14 cellular contexts compared by ENCODE assay signal in the genomic region with DNA sequence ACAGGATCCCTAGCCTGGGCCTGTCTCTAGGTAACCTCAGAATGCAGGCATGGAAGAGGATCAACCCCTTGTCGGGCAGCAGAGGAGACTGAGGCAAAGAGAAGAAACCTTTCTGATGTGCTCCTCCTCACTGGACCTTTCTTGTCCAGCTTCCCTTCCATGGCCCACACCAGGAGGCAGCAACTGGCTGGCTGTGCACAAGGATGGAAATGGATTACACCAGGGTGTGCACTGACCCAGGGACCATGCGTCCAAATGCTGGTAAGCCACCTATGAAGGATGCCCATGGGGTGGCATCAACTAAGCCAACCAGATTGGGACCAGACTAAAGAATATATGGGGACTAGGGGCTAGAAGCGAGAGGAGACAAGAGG.
DNase-seq lines count a peak whose midpoint lies in the region; FAIRE-seq and TF ChIP-seq lines count a peak whose summit lies in the region.
"Had no signal": no experiment of that assay in that cellular context is flagged by ENCODE, and none has a peak within 500 bp of the region (broad histone marks: within the 10 kb centered on the region; RNA-seq: fewer than 3 reads in every experiment).

No MANE protein-coding gene starts in this region.

- H3K36me3 ChIP-seq in MM.1S (replicated peaks; ENCODE audit: insufficient read depth, low read length) (no peaks in the 10 kb centered on the region), liver (ENCODE audit: control insufficient read depth in 4 of 4, insufficient read depth in 3 of 4, low read depth in 1 of 4, low read length in 3 of 4) (no peaks in the 10 kb centered on the region), spleen (no peaks in the 10 kb centered on the region)
- H3K36me3 ChIP-seq in CD4-positive, alpha-beta memory T cell (ENCODE audit: insufficient read depth, low read length): no peaks in the 10 kb centered on the region
- H3K36me3 ChIP-seq: BLaER1 had no signal

- POLR2A ChIA-PET in CD4-positive, alpha-beta memory T cell (lab: Charles Lee; ENCODE audit: partially characterized antibody): no interaction called here

- H3K27me3 ChIP-seq in MM.1S (replicated peaks; ENCODE audit: insufficient read depth, low read length) (no peaks in the 10 kb centered on the region), liver (ENCODE audit: control insufficient read depth in 4 of 4, insufficient read depth in 4 of 4, low read length in 3 of 4) (no peaks in the 10 kb centered on the region), spleen (replicated peaks in 1 of 7) (no peaks in the 10 kb centered on the region)
- H3K27me3 ChIP-seq in CD4-positive, alpha-beta memory T cell (ENCODE audit: insufficient read depth, low read length): no peaks in the 10 kb centered on the region
- H3K27me3 ChIP-seq: BLaER1 had no signal

- no peak overlapping the region for H3K4me3 ChIP-seq in MM.1S (ENCODE audit: low read length)
- H3K4me3 ChIP-seq in liver (ENCODE audit: low read depth in 1 of 3, low read length in 3 of 3): no peak overlapping the region
- no peak overlapping the region for H3K4me3 ChIP-seq in spleen
- H3K4me3 ChIP-seq in CD4-positive, alpha-beta memory T cell (ENCODE audit: low read length in 2 of 2): no peak overlapping the region
- H3K4me3 ChIP-seq: BLaER1, GM12878 had no signal

- WGBS in liver: 74% methylated on average over 3 of the region's 3 CpGs
- WGBS in spleen, 5 donors: 63 to 87% (median 77%) methylated on average over 3 of the region's 3 CpGs

- H3K4me3 Mint-ChIP-seq in CD4-positive, alpha-beta memory T cell: no peak overlapping the region
- H3K4me3 Mint-ChIP-seq: T-cell had no signal

- H3K9ac ChIP-seq in MM.1S (ENCODE audit: low read length) (no peak overlapping the region), liver (ENCODE audit: low read depth in 1 of 2, low read length in 2 of 2) (no peak overlapping the region)
- H3K9ac ChIP-seq: BLaER1, KMS-11 had no signal

- DNase-seq in MM.1S (no peak), spleen (peak; percentile 55), RCC 7860 (ENCODE audit: low spot score) (no peak), middle frontal gyrus (ENCODE audit: extremely low spot score, low spot score) (no peak)
- DNase-seq in CD4-positive, alpha-beta memory T cell: no peak
- DNase-seq: NCI-H1694 treated with DMSO at 0.1 percent for 48 hours, NCI-H446 had no signal

- H3K27ac ChIP-seq in MM.1S (ENCODE audit: low read length): no peak overlapping the region
- H3K27ac ChIP-seq in VCaP: peak overlapping the region; percentile 29; the same call in 1 of the 2 replicates
- H3K27ac ChIP-seq in liver (ENCODE audit: low read depth in 1 of 2, low read length in 2 of 2): peak overlapping the region; percentile 18 to 73
- no peak overlapping the region for H3K27ac ChIP-seq in spleen
- no peak overlapping the region for H3K27ac ChIP-seq in CD4-positive, alpha-beta memory T cell (ENCODE audit: low read depth, low read length)
- H3K27ac ChIP-seq: BLaER1, KMS-11 had no signal

- no peak for TF ChIP-seq POLR2A in spleen (IDR thresholded peaks at IDR 0.05)

- CTCF ChIA-PET in CD4-positive, alpha-beta memory T cell (lab: Charles Lee; ENCODE audit: partially characterized antibody): interaction anchor here (1.0 to 4.9 kb wide), 3 partner anchors 97 to 172 kb away, joined by 3 to 19 read pairs (median 3); no protein-coding TSS in a partner anchor

- peaks cover 11% of the 10 kb centered on the region; the same call in 1 of the 2 replicates for H3K4me1 ChIP-seq in MM.1S (ENCODE audit: low read length)
- H3K4me1 ChIP-seq in liver (ENCODE audit: control insufficient read depth in 4 of 4, insufficient read depth in 4 of 4, low read length in 3 of 4): peaks cover 2 to 12% (median 7%) of the 10 kb centered on the region in 4 donors
- H3K4me1 ChIP-seq in spleen: peaks cover 0 to 9% (median 0%) of the 10 kb centered on the region in 6 donors
- H3K4me1 ChIP-seq in CD4-positive, alpha-beta memory T cell (ENCODE audit: insufficient read depth, low read length): no peaks in the 10 kb centered on the region

- H3K4me2 ChIP-seq in MM.1S (ENCODE audit: low read depth, low read length): no peak overlapping the region
- H3K4me2 ChIP-seq: BLaER1, KMS-11 had no signal

- H4K20me1 ChIP-seq in MM.1S (ENCODE audit: insufficient read depth, low read length): no peaks in the 10 kb centered on the region
- H4K20me1 ChIP-seq: BLaER1 had no signal

- peak overlapping the region; percentile 61 for H2AFZ ChIP-seq in MM.1S (ENCODE audit: low read length)

- H3K4me1 Mint-ChIP-seq in CD4-positive, alpha-beta memory T cell: no peaks in the 10 kb centered on the region
- H3K4me1 Mint-ChIP-seq: T-cell had no signal

- H3K27ac Mint-ChIP-seq in CD4-positive, alpha-beta memory T cell: no peak overlapping the region
- H3K27ac Mint-ChIP-seq: T-cell had no signal

- no peak for TF ChIP-seq RAD21 in liver (IDR thresholded peaks at IDR 0.05)

- no peaks in the 10 kb centered on the region for H3K36me3 Mint-ChIP-seq in CD4-positive, alpha-beta memory T cell
- H3K36me3 Mint-ChIP-seq: T-cell had no signal

- H3K9me3 Mint-ChIP-seq in CD4-positive, alpha-beta memory T cell: peaks cover 0 to 5% (median 3%) of the 10 kb centered on the region in 8 donors
- H3K9me3 Mint-ChIP-seq: T-cell had no signal

- no peaks in the 10 kb centered on the region for H3F3A ChIP-seq in MM.1S (ENCODE audit: insufficient read depth, low read length)

- H3K79me2 ChIP-seq in MM.1S (ENCODE audit: low read length): no peaks in the 10 kb centered on the region

- TF ChIP-seq CTCF in MM.1S (IDR thresholded peaks at IDR 0.05; ENCODE audit: low read length): no peak
- no peak for TF ChIP-seq CTCF in VCaP (conservative IDR thresholded peaks at IDR 0.05)
- TF ChIP-seq CTCF in liver (IDR thresholded peaks at IDR 0.05; ENCODE audit: low read depth, low read length, missing input control): no peak
- no peak for TF ChIP-seq CTCF in spleen (IDR thresholded peaks at IDR 0.05 in 8 of 11, conservative IDR thresholded peaks at IDR 0.05 in 3 of 11)

- H3K9me3 ChIP-seq in MM.1S (replicated peaks; ENCODE audit: insufficient read depth, low read length): no peaks in the 10 kb centered on the region
- no peaks in the 10 kb centered on the region for H3K9me3 ChIP-seq in liver (ENCODE audit: control insufficient read depth in 4 of 4, low read length in 3 of 4)
- peaks cover 0 to 12% (median 2%) of the 10 kb centered on the region in 8 donors for H3K9me3 ChIP-seq in spleen
- H3K9me3 ChIP-seq in CD4-positive, alpha-beta memory T cell (ENCODE audit: control insufficient read depth in 1 of 2, low read length in 2 of 2): no peaks in the 10 kb centered on the region

- no peaks in the 10 kb centered on the region for H3K27me3 Mint-ChIP-seq in CD4-positive, alpha-beta memory T cell
- H3K27me3 Mint-ChIP-seq: T-cell had no signal

- FAIRE-seq in RCC 7860 (lab: Jason Lieb, UNC): no peak
- FAIRE-seq: GM19239 had no signal

- intact Hi-C loops in spleen (cut with DNase I; ENCODE audit: low total_unique reads): no loop called here
- intact Hi-C loops in CD4-positive, alpha-beta memory T cell (cut with micrococcal nuclease): loop anchor here (5.0 kb wide), 1 partner anchor 175 kb away; no protein-coding TSS in a partner anchor

- H3K9me2 ChIP-seq in MM.1S (replicated peaks; ENCODE audit: insufficient read depth, low read length): no peaks in the 10 kb centered on the region

TF ChIP-seq in liver, 16 proteins besides CTCF, POLR2A, EP300 and RAD21 (continues in another document):
- TF ChIP-seq, protein P1, sequence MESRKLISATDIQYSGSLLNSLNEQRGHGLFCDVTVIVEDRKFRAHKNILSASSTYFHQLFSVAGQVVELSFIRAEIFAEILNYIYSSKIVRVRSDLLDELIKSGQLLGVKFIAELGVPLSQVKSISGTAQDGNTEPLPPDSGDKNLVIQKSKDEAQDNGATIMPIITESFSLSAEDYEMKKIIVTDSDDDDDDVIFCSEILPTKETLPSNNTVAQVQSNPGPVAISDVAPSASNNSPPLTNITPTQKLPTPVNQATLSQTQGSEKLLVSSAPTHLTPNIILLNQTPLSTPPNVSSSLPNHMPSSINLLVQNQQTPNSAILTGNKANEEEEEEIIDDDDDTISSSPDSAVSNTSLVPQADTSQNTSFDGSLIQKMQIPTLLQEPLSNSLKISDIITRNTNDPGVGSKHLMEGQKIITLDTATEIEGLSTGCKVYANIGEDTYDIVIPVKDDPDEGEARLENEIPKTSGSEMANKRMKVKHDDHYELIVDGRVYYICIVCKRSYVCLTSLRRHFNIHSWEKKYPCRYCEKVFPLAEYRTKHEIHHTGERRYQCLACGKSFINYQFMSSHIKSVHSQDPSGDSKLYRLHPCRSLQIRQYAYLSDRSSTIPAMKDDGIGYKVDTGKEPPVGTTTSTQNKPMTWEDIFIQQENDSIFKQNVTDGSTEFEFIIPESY (IDR thresholded peaks at IDR 0.05): no peak
- no peak for TF ChIP-seq EGR1 (IDR thresholded peaks at IDR 0.05; ENCODE audit: low read depth in 2 of 2)
- TF ChIP-seq, protein P2, sequence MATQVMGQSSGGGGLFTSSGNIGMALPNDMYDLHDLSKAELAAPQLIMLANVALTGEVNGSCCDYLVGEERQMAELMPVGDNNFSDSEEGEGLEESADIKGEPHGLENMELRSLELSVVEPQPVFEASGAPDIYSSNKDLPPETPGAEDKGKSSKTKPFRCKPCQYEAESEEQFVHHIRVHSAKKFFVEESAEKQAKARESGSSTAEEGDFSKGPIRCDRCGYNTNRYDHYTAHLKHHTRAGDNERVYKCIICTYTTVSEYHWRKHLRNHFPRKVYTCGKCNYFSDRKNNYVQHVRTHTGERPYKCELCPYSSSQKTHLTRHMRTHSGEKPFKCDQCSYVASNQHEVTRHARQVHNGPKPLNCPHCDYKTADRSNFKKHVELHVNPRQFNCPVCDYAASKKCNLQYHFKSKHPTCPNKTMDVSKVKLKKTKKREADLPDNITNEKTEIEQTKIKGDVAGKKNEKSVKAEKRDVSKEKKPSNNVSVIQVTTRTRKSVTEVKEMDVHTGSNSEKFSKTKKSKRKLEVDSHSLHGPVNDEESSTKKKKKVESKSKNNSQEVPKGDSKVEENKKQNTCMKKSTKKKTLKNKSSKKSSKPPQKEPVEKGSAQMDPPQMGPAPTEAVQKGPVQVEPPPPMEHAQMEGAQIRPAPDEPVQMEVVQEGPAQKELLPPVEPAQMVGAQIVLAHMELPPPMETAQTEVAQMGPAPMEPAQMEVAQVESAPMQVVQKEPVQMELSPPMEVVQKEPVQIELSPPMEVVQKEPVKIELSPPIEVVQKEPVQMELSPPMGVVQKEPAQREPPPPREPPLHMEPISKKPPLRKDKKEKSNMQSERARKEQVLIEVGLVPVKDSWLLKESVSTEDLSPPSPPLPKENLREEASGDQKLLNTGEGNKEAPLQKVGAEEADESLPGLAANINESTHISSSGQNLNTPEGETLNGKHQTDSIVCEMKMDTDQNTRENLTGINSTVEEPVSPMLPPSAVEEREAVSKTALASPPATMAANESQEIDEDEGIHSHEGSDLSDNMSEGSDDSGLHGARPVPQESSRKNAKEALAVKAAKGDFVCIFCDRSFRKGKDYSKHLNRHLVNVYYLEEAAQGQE (IDR thresholded peaks at IDR 0.05): no peak
- TF ChIP-seq FOXA2 (IDR thresholded peaks at IDR 0.05): no peak
- TF ChIP-seq FOXA1 (IDR thresholded peaks at IDR 0.05): no peak
- no peak for TF ChIP-seq TAF1 (conservative IDR thresholded peaks at IDR 0.05)
- TF ChIP-seq, protein P3, sequence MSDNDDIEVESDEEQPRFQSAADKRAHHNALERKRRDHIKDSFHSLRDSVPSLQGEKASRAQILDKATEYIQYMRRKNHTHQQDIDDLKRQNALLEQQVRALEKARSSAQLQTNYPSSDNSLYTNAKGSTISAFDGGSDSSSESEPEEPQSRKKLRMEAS (IDR thresholded peaks at IDR 0.05): no peak

Comparison
In these comparisons a context has a peak if more than half of its experiments do, and no peak if none do; other contexts are left out.
1. H3K27ac ChIP-seq: peak in VCaP (single experiment) and liver (2 of 2); none in MM.1S (single experiment), spleen (0 of 8) and CD4-positive, alpha-beta memory T cell (single experiment).